ENCODE assay signal across 3 cellular contexts in the genomic region with DNA sequence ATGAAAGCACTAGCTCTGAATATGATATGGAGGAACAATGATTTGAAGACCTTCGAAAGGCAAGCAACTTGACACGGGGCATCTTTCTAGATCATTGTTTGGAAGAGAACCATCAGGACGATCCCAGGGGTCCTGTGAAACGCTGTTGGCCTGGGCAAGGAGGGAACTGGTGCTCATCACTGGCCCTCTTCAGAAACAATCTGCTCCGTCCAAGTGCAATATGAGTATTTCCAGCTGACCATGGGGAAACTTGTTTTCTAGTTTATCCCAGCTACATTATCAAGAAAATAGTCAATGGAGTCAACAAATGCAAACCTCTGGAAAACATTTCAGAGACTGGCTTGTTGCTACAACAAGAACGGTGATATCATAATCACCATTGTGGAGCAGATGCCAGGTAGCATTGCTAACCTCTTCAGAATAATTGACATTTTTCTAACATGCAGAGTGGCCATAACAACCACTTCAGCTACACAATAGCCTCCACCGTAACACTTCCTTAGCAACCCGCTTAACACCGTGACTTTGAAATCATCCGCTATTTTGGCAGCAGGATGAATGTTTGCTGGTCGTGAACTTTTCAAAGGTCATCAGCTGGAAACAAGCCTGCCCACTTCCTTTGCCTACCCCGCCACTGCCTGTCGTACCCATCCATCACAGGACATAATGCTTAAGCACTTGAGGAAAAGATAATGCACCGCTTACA.
TF ChIP-seq lines count a peak whose summit lies in the region.

No MANE protein-coding gene starts in this region.

TF ChIP-seq in HEK293, 187 proteins besides CTCF, POLR2A, EP300 and RAD21 (continued from another document):
- no peak for TF ChIP-seq ZNF280C (tag by site-specific recombination; IDR thresholded peaks at IDR 0.05)
- no peak for TF ChIP-seq ZFP41 (tag by site-specific recombination; IDR thresholded peaks at IDR 0.05; ENCODE audit: borderline replicate concordance)
- TF ChIP-seq ZNF366 (tag by site-specific recombination; conservative IDR thresholded peaks at IDR 0.05), result 0 out of 2 replicates have a peak, but pooled peaks have one; percentile 36
- no peak for TF ChIP-seq ZNF664 (tag by site-specific recombination; IDR thresholded peaks at IDR 0.05)
- TF ChIP-seq ZEB2 (tag by site-specific recombination; IDR thresholded peaks at IDR 0.05), result 0 out of 2 replicates have a peak, but pooled peaks have one; percentile 18
- peak; percentile 49 for TF ChIP-seq ZNF335 (tag by site-specific recombination; conservative IDR thresholded peaks at IDR 0.05)
- no peak for TF ChIP-seq KLF10 (tag by site-specific recombination; IDR thresholded peaks at IDR 0.05)
- TF ChIP-seq MEIS1 (CRISPR knock-in tag; IDR thresholded peaks at IDR 0.05; ENCODE audit: borderline replicate concordance), result no peak
- TF ChIP-seq OSR2 (tag by site-specific recombination; IDR thresholded peaks at IDR 0.05), result peak; percentile 77
- peak; percentile 74 for TF ChIP-seq SP7 (tag by site-specific recombination; IDR thresholded peaks at IDR 0.05)
- peak; percentile 17 for TF ChIP-seq FEZF1 (tag by site-specific recombination; IDR thresholded peaks at IDR 0.05)
- peak; percentile 88 for TF ChIP-seq TRIM28 (IDR thresholded peaks at IDR 0.05; ENCODE audit: borderline replicate concordance, low read length)
- TF ChIP-seq ZNF266 (tag by site-specific recombination; IDR thresholded peaks at IDR 0.05; ENCODE audit: low read depth), result no peak
- TF ChIP-seq MYNN (tag by site-specific recombination; IDR thresholded peaks at IDR 0.05; ENCODE audit: borderline replicate concordance), result peak; percentile 100
- no peak for TF ChIP-seq ZFHX2 (tag by site-specific recombination; conservative IDR thresholded peaks at IDR 0.05)
- TF ChIP-seq PATZ1 (tag by site-specific recombination; IDR thresholded peaks at IDR 0.05), result no peak
- no peak for TF ChIP-seq SP2 (tag by site-specific recombination; IDR thresholded peaks at IDR 0.05)

TF ChIP-seq in endothelial cell of umbilical vein, 7 proteins besides CTCF, POLR2A, EP300 and RAD21 (continued from another document):
- peak; percentile 32 for TF ChIP-seq FOS (IDR thresholded peaks at IDR 0.05; ENCODE audit: borderline replicate concordance, insufficient read depth, low read length)
TF ChIP-seq in endothelial cell of umbilical vein: peak in this region for 4.

TF ChIP-seq in neural cell, 6 proteins besides CTCF, POLR2A, EP300 and RAD21 (continued from another document):
- TF ChIP-seq, protein P1, sequence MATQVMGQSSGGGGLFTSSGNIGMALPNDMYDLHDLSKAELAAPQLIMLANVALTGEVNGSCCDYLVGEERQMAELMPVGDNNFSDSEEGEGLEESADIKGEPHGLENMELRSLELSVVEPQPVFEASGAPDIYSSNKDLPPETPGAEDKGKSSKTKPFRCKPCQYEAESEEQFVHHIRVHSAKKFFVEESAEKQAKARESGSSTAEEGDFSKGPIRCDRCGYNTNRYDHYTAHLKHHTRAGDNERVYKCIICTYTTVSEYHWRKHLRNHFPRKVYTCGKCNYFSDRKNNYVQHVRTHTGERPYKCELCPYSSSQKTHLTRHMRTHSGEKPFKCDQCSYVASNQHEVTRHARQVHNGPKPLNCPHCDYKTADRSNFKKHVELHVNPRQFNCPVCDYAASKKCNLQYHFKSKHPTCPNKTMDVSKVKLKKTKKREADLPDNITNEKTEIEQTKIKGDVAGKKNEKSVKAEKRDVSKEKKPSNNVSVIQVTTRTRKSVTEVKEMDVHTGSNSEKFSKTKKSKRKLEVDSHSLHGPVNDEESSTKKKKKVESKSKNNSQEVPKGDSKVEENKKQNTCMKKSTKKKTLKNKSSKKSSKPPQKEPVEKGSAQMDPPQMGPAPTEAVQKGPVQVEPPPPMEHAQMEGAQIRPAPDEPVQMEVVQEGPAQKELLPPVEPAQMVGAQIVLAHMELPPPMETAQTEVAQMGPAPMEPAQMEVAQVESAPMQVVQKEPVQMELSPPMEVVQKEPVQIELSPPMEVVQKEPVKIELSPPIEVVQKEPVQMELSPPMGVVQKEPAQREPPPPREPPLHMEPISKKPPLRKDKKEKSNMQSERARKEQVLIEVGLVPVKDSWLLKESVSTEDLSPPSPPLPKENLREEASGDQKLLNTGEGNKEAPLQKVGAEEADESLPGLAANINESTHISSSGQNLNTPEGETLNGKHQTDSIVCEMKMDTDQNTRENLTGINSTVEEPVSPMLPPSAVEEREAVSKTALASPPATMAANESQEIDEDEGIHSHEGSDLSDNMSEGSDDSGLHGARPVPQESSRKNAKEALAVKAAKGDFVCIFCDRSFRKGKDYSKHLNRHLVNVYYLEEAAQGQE (IDR thresholded peaks at IDR 0.05; ENCODE audit: borderline replicate concordance), result no peak
- TF ChIP-seq MXI1 (conservative IDR thresholded peaks at IDR 0.05; ENCODE audit: poor library complexity, severe bottlenecking) (no peak), SMC3 (conservative IDR thresholded peaks at IDR 0.05; ENCODE audit: poor library complexity) (no peak)
